ENCODE assay signal across 3 cellular contexts in the genomic region with DNA sequence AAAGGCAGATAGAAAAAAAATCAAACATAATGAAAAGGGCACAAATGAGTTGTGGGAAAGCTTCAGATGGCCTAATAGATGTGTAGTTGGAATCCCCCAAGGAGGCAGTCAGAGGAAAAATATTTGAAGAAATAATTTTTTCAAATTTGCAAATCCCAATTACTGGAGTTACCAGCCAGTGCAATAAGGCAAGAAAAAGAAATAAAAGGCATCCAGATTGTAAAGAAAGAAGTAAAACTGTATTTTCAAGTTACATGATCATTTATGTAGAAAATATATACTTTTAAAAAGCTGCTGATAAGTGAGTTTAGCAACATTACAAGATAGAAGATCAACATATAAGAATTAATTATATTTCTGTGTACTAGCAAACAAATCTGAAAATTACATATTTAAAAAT.
TF ChIP-seq lines count a peak whose summit lies in the region.

No MANE protein-coding gene starts in this region.

TF ChIP-seq in HepG2, 621 proteins besides CTCF, POLR2A, EP300 and RAD21:
- TF ChIP-seq CHD4 (IDR thresholded peaks at IDR 0.05; ENCODE audit: borderline replicate concordance, low read length) (peak; percentile 86; the same call in 1 of the 2 replicates), RFX5 (IDR thresholded peaks at IDR 0.05; ENCODE audit: low read depth, low read length) (no peak)

TF ChIP-seq in WTC11, 78 proteins besides CTCF, POLR2A, EP300 and RAD21 (continued from another document):
- TF ChIP-seq, protein P1, sequence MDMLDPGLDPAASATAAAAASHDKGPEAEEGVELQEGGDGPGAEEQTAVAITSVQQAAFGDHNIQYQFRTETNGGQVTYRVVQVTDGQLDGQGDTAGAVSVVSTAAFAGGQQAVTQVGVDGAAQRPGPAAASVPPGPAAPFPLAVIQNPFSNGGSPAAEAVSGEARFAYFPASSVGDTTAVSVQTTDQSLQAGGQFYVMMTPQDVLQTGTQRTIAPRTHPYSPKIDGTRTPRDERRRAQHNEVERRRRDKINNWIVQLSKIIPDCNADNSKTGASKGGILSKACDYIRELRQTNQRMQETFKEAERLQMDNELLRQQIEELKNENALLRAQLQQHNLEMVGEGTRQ (CRISPR knock-in tag; IDR thresholded peaks at IDR 0.05), result no peak
- TF ChIP-seq NR2C2 (CRISPR knock-in tag; IDR thresholded peaks at IDR 0.05), result no peak
- TF ChIP-seq, protein P2, sequence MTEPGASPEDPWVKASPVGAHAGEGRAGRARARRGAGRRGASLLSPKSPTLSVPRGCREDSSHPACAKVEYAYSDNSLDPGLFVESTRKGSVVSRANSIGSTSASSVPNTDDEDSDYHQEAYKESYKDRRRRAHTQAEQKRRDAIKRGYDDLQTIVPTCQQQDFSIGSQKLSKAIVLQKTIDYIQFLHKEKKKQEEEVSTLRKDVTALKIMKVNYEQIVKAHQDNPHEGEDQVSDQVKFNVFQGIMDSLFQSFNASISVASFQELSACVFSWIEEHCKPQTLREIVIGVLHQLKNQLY (CRISPR knock-in tag; IDR thresholded peaks at IDR 0.05), result no peak
- TF ChIP-seq GTF2I (CRISPR knock-in tag; conservative IDR thresholded peaks at IDR 0.05), result 0 out of 2 replicates have a peak, but pooled peaks have one; percentile 33
- TF ChIP-seq, protein P3, sequence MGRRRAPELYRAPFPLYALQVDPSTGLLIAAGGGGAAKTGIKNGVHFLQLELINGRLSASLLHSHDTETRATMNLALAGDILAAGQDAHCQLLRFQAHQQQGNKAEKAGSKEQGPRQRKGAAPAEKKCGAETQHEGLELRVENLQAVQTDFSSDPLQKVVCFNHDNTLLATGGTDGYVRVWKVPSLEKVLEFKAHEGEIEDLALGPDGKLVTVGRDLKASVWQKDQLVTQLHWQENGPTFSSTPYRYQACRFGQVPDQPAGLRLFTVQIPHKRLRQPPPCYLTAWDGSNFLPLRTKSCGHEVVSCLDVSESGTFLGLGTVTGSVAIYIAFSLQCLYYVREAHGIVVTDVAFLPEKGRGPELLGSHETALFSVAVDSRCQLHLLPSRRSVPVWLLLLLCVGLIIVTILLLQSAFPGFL (CRISPR knock-in tag; IDR thresholded peaks at IDR 0.05; ENCODE audit: borderline replicate concordance), result no peak
- TF ChIP-seq RELA (CRISPR knock-in tag; IDR thresholded peaks at IDR 0.05; ENCODE audit: borderline replicate concordance), result no peak
- TF ChIP-seq CREB1 (CRISPR knock-in tag; IDR thresholded peaks at IDR 0.05), result no peak
TF ChIP-seq in WTC11: peak in this region for 1.

TF ChIP-seq in K562, 482 proteins besides CTCF, POLR2A, EP300 and RAD21:
- TF ChIP-seq NFIC (IDR thresholded peaks at IDR 0.05) (no peak), RBM25 (IDR thresholded peaks at IDR 0.05; ENCODE audit: low read depth, low read length, severe bottlenecking) (peak; percentile 17), ZBTB7A (IDR thresholded peaks at IDR 0.05; ENCODE audit: borderline replicate concordance, control insufficient read depth, low read depth, low read length) (no peak)
- TF ChIP-seq, protein P4, sequence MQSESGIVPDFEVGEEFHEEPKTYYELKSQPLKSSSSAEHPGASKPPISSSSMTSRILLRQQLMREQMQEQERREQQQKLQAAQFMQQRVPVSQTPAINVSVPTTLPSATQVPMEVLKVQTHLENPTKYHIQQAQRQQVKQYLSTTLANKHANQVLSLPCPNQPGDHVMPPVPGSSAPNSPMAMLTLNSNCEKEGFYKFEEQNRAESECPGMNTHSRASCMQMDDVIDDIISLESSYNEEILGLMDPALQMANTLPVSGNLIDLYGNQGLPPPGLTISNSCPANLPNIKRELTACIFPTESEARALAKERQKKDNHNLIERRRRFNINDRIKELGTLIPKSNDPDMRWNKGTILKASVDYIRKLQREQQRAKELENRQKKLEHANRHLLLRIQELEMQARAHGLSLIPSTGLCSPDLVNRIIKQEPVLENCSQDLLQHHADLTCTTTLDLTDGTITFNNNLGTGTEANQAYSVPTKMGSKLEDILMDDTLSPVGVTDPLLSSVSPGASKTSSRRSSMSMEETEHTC (IDR thresholded peaks at IDR 0.05), result no peak
